ENCODE assay signal across 1 cellular context in genomic region chr1:226939439-226940028, GRCh38.
TF ChIP-seq lines count a peak whose summit lies in the region.

No MANE protein-coding gene starts in this region.

TF ChIP-seq in K562, 482 proteins besides CTCF, POLR2A, EP300 and RAD21 (continued from another document and continues in another):
- TF ChIP-seq ZNF609 (CRISPR knock-in tag; IDR thresholded peaks at IDR 0.05; ENCODE audit: borderline replicate concordance) (peak; percentile 91; the same call in 1 of the 2 replicates), NFIC (IDR thresholded peaks at IDR 0.05) (peak; percentile 53; the same call in 1 of the 2 replicates), PTBP1 (IDR thresholded peaks at IDR 0.05; ENCODE audit: low read depth, low read length) (0 out of 2 replicates have a peak, but pooled peaks have one; percentile 27), RFX1 (IDR thresholded peaks at IDR 0.05) (no peak), SREBF2 (CRISPR knock-in tag; IDR thresholded peaks at IDR 0.05) (no peak), RBM14 (IDR thresholded peaks at IDR 0.05; ENCODE audit: borderline replicate concordance, insufficient read depth, low read depth, low read length) (peak; percentile 95; the same call in 1 of the 2 replicates), CHD7 (IDR thresholded peaks at IDR 0.05; ENCODE audit: low read depth, low read length) (no peak), ZKSCAN8 (CRISPR knock-in tag; IDR thresholded peaks at IDR 0.05) (no peak), ZNF583 (CRISPR knock-in tag; IDR thresholded peaks at IDR 0.05) (peak; percentile 46), ZFP1 (CRISPR knock-in tag; IDR thresholded peaks at IDR 0.05) (no peak), GATA2 (CRISPR knock-in tag; IDR thresholded peaks at IDR 0.05) (no peak), HDAC1 (IDR thresholded peaks at IDR 0.05) (peak in 1 of 2 experiments; percentile 31; a peak in 1 of 4 replicates), LCOR (CRISPR knock-in tag; IDR thresholded peaks at IDR 0.05) (peak; percentile 88), TARDBP (IDR thresholded peaks at IDR 0.05) (peak; percentile 42; the same call in 1 of the 2 replicates), JUN (IDR thresholded peaks at IDR 0.05; ENCODE audit: borderline replicate concordance, low read depth, low read length) (no peak; the same call in 1 of the 2 replicates), JUN (CRISPR knock-in tag; IDR thresholded peaks at IDR 0.05; ENCODE audit: borderline replicate concordance) (peak; percentile 97), ELF1 (tag; IDR thresholded peaks at IDR 0.05) (peak; percentile 66), ARNT (IDR thresholded peaks at IDR 0.05) (no peak), ZNF324 (CRISPR knock-in tag; IDR thresholded peaks at IDR 0.05) (no peak), HDAC2 (IDR thresholded peaks at IDR 0.05) (peak; percentile 74), ZNF184 (CRISPR knock-in tag; IDR thresholded peaks at IDR 0.05) (no peak), ZKSCAN1 (IDR thresholded peaks at IDR 0.05; ENCODE audit: low read depth, low read length) (peak; percentile 57; the same call in 1 of the 2 replicates), THRAP3 (IDR thresholded peaks at IDR 0.05; ENCODE audit: borderline replicate concordance) (no peak), CGGBP1 (CRISPR knock-in tag; IDR thresholded peaks at IDR 0.05) (0 out of 2 replicates have a peak, but pooled peaks have one; percentile 25), ZNF76 (CRISPR knock-in tag; IDR thresholded peaks at IDR 0.05; ENCODE audit: borderline replicate concordance) (peak; percentile 72; the same call in 1 of the 2 replicates), ZEB2 (IDR thresholded peaks at IDR 0.05) (no peak), ZNF717 (CRISPR knock-in tag; IDR thresholded peaks at IDR 0.05) (no peak), DDX20 (tag; IDR thresholded peaks at IDR 0.05; ENCODE audit: low read depth) (no peak), ZNF282 (CRISPR knock-in tag; IDR thresholded peaks at IDR 0.05) (no peak; the same call in 1 of the 2 replicates), CEBPG (CRISPR knock-in tag; IDR thresholded peaks at IDR 0.05) (0 out of 2 replicates have a peak, but pooled peaks have one; percentile 61), CEBPG (tag; conservative IDR thresholded peaks at IDR 0.05 in 1 of 2, IDR thresholded peaks at IDR 0.05 in 1 of 2) (no peak), KLF1 (tag; IDR thresholded peaks at IDR 0.05) (no peak), MBD2 (IDR thresholded peaks at IDR 0.05; ENCODE audit: borderline replicate concordance, low read depth) (no peak), NR1H2 (CRISPR knock-in tag; IDR thresholded peaks at IDR 0.05) (peak; percentile 67; the same call in 1 of the 2 replicates), ZNF431 (CRISPR knock-in tag; IDR thresholded peaks at IDR 0.05) (no peak; the same call in 1 of the 2 replicates), KLF16 (IDR thresholded peaks at IDR 0.05) (no peak), ELF4 (CRISPR knock-in tag; IDR thresholded peaks at IDR 0.05) (peak; percentile 81), NUFIP1 (IDR thresholded peaks at IDR 0.05; ENCODE audit: partially characterized antibody) (no peak), TAL1 (IDR thresholded peaks at IDR 0.05) (no peak)
- TF ChIP-seq, protein P1, sequence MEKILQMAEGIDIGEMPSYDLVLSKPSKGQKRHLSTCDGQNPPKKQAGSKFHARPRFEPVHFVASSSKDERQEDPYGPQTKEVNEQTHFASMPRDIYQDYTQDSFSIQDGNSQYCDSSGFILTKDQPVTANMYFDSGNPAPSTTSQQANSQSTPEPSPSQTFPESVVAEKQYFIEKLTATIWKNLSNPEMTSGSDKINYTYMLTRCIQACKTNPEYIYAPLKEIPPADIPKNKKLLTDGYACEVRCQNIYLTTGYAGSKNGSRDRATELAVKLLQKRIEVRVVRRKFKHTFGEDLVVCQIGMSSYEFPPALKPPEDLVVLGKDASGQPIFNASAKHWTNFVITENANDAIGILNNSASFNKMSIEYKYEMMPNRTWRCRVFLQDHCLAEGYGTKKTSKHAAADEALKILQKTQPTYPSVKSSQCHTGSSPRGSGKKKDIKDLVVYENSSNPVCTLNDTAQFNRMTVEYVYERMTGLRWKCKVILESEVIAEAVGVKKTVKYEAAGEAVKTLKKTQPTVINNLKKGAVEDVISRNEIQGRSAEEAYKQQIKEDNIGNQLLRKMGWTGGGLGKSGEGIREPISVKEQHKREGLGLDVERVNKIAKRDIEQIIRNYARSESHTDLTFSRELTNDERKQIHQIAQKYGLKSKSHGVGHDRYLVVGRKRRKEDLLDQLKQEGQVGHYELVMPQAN (IDR thresholded peaks at IDR 0.05; ENCODE audit: borderline replicate concordance) = 0 out of 2 replicates have a peak, but pooled peaks have one; percentile 15
- TF ChIP-seq, protein P2, sequence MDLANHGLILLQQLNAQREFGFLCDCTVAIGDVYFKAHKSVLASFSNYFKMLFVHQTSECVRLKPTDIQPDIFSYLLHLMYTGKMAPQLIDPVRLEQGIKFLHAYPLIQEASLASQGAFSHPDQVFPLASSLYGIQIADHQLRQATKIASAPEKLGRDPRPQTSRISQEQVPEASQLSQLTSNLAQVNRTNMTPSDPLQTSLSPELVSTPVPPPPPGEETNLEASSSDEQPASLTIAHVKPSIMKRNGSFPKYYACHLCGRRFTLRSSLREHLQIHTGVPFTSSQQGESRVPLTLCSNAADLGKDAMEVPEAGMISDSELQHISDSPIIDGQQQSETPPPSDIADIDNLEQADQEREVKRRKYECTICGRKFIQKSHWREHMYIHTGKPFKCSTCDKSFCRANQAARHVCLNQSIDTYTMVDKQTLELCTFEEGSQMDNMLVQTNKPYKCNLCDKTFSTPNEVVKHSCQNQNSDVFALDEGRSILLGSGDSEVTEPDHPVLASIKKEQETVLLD (IDR thresholded peaks at IDR 0.05) = peak; percentile 96
- TF ChIP-seq, protein P3, sequence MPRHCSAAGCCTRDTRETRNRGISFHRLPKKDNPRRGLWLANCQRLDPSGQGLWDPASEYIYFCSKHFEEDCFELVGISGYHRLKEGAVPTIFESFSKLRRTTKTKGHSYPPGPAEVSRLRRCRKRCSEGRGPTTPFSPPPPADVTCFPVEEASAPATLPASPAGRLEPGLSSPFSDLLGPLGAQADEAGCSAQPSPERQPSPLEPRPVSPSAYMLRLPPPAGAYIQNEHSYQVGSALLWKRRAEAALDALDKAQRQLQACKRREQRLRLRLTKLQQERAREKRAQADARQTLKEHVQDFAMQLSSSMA (CRISPR knock-in tag; IDR thresholded peaks at IDR 0.05) = peak; percentile 85; the same call in 1 of the 2 replicates
- TF ChIP-seq, protein P4, sequence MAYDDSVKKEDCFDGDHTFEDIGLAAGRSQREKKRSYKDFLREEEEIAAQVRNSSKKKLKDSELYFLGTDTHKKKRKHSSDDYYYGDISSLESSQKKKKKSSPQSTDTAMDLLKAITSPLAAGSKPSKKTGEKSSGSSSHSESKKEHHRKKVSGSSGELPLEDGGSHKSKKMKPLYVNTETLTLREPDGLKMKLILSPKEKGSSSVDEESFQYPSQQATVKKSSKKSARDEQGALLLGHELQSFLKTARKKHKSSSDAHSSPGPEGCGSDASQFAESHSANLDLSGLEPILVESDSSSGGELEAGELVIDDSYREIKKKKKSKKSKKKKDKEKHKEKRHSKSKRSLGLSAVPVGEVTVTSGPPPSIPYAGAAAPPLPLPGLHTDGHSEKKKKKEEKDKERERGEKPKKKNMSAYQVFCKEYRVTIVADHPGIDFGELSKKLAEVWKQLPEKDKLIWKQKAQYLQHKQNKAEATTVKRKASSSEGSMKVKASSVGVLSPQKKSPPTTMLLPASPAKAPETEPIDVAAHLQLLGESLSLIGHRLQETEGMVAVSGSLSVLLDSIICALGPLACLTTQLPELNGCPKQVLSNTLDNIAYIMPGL (CRISPR knock-in tag; IDR thresholded peaks at IDR 0.05) = peak; percentile 87
